Comparison of ENCODE assay signal across 17 cellular contexts in the genomic region with DNA sequence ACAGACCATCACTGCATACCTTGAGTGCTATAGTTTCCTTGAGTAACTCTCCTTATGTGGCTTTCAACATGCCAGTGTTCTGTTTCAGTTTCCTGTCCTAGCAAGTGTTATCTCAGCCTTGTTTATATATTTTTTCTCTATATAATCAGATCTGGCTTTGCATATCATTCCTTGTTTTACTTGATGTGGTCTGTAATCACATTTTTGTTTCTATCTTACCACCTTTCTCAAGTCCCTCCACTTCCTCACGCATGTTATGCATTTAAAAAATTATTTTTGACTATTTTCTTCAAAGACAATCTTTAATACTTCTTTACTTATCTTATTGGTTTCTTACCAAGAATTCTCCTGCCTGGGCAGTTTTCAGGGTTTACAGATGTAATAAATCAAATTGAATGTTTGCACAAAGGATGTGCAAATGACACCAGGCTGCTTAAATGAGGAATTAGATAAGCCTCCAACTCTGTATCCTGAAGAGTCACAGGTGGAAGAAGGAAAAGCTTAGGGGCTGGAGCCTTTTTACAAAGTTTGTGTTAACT.
"Had no signal": no experiment of that assay in that cellular context is flagged by ENCODE, and none has a peak within 500 bp of the region (broad histone marks: within the 10 kb centered on the region; RNA-seq: fewer than 3 reads in every experiment).

No MANE protein-coding gene starts in this region.

- H3K4me3 ChIP-seq: cardiac muscle cell, dorsolateral prefrontal cortex, lower lobe of right lung, transverse colon, vagina had no signal

- H3K9me3 Mint-ChIP-seq: activated CD4-positive, alpha-beta T cell treated with anti-CD3 and anti-CD28 coated beads, Interleukin-2, amount 10 ng/mL, durations not matched to agents 7 days and 5 days; activated naive CD8-positive, alpha-beta T cell treated with anti-CD3 and anti-CD28 coated beads, Interleukin-2, amount 10 ng/mL, durations not matched to agents 7 days and 5 days; activated T-helper 1 cell treated with anti-CD3 and anti-CD28 coated beads, Interleukin-12 subunit alpha, Interleukin-12 subunit beta, Interleukin-2, Interleukin-4 antibody, amounts not matched to agents 30 ng/mL and 10 ng/mL and 1 ng/mL, durations not matched to agents 14 hours and 24 hours and 36 hours; endodermal cell; mesothelial cell of epicardium; neural crest cell; T-helper 2 cell treated with Interferon-gamma antibody and Interleukin-4, amounts not matched to agents 5 μg/mL and 100 μg/mL, for 36 hours had no signal

- H3K27ac Mint-ChIP-seq: activated CD4-positive, alpha-beta T cell treated with anti-CD3 and anti-CD28 coated beads, Interleukin-2, amount 10 ng/mL, durations not matched to agents 7 days and 5 days; activated naive CD8-positive, alpha-beta T cell treated with anti-CD3 and anti-CD28 coated beads, Interleukin-2, amount 10 ng/mL, durations not matched to agents 7 days and 5 days; activated T-helper 1 cell treated with anti-CD3 and anti-CD28 coated beads, Interleukin-12 subunit alpha, Interleukin-12 subunit beta, Interleukin-2, Interleukin-4 antibody, amounts not matched to agents 30 ng/mL and 10 ng/mL and 1 ng/mL, durations not matched to agents 14 hours and 24 hours and 36 hours; endodermal cell; mesothelial cell of epicardium; T-helper 2 cell treated with Interferon-gamma antibody and Interleukin-4, amounts not matched to agents 5 μg/mL and 100 μg/mL, for 36 hours had no signal

- H3K4me3 Mint-ChIP-seq: activated CD4-positive, alpha-beta T cell treated with anti-CD3 and anti-CD28 coated beads, Interleukin-2, amount 10 ng/mL, durations not matched to agents 7 days and 5 days; activated naive CD8-positive, alpha-beta T cell treated with anti-CD3 and anti-CD28 coated beads, Interleukin-2, amount 10 ng/mL, durations not matched to agents 7 days and 5 days; activated T-helper 1 cell treated with anti-CD3 and anti-CD28 coated beads, Interleukin-12 subunit alpha, Interleukin-12 subunit beta, Interleukin-2, Interleukin-4 antibody, amounts not matched to agents 30 ng/mL and 10 ng/mL and 1 ng/mL, durations not matched to agents 14 hours and 24 hours and 36 hours; endodermal cell; mesothelial cell of epicardium; neural crest cell; T-helper 2 cell treated with Interferon-gamma antibody and Interleukin-4, amounts not matched to agents 5 μg/mL and 100 μg/mL, for 36 hours had no signal

- ATAC-seq: lower lobe of right lung; sciatic nerve; stimulated activated naive CD8-positive, alpha-beta T cell treated with anti-CD3 and anti-CD28 coated beads, Interleukin-15, Interleukin-2, amounts not matched to agents 100 U/mL and 50 U/mL, for 24 hours had no signal

- H3K36me3 Mint-ChIP-seq: activated naive CD8-positive, alpha-beta T cell treated with anti-CD3 and anti-CD28 coated beads, Interleukin-2, amount 10 ng/mL, durations not matched to agents 7 days and 5 days; mesothelial cell of epicardium had no signal

- DNase-seq: activated CD4-positive, alpha-beta T cell treated with anti-CD3 and anti-CD28 coated beads, Interleukin-2, amount 10 ng/mL, durations not matched to agents 7 days and 5 days; activated naive CD8-positive, alpha-beta T cell treated with anti-CD3 and anti-CD28 coated beads, Interleukin-2, amount 10 ng/mL, durations not matched to agents 7 days and 5 days; anterior cingulate cortex; dorsolateral prefrontal cortex; endodermal cell; erythroblast; hypothalamus; lower lobe of right lung; stimulated activated naive CD8-positive, alpha-beta T cell treated with anti-CD3 and anti-CD28 coated beads, Interleukin-15, Interleukin-2, amounts not matched to agents 100 U/mL and 50 U/mL, for 24 hours; transverse colon had no signal

- H3K4me1 Mint-ChIP-seq: activated CD4-positive, alpha-beta T cell treated with anti-CD3 and anti-CD28 coated beads, Interleukin-2, amount 10 ng/mL, durations not matched to agents 7 days and 5 days; activated naive CD8-positive, alpha-beta T cell treated with anti-CD3 and anti-CD28 coated beads, Interleukin-2, amount 10 ng/mL, durations not matched to agents 7 days and 5 days; neural crest cell had no signal
